Comparison of ENCODE assay signal across 1 cellular context in the genomic region with DNA sequence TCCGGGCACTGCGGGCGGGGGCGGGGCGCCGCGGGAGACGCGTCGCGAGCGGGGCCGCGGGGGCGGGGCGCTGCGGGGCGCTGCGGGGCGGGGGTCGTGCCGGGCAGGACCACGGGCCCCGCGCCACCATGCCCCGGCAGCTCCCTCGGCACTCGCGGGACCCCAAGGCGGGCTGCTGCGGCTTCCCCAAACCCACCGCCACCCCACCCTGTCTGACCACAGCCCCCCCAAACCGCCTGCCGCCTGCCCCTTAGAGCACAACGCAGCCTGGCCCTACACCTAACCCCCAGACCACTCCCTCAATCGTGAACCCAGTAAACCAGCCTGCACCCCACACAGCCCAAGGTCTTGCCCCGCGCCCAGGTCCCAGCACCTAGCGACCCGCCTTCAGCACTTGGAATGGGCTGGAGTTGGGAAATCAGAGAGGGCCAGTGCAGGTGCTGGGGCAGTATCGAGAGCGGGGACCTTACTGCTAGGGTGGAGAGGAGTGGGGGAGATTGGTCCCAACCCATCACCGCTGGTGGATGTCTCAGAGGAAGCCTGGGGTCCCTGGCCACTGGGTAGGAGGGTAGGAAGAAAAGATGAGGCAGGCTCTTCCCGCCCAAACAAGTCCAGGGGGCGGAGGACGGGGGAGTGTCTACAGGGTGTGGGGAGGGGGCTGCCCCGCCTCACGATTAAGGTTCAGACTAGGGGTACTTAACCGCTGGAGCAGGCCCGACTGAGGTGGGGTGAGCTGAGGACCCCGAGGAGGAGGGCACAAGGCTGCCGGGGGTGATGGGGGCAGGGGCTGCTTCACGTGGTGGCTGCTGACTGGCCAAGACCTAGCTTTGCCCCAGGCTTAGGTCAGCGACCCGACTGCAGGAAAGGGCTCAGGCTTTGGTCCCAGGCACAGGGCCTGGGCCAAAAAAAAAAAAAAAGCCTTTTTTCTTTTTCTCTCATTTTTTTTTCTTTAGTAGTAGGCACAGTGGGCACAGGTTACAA.
TF ChIP-seq lines count a peak whose summit lies in the region.

No MANE protein-coding gene starts in this region.

TF ChIP-seq in HepG2, 621 proteins besides CTCF, POLR2A, EP300 and RAD21 (continued from another document and continues in another):
- TF ChIP-seq, protein P1, sequence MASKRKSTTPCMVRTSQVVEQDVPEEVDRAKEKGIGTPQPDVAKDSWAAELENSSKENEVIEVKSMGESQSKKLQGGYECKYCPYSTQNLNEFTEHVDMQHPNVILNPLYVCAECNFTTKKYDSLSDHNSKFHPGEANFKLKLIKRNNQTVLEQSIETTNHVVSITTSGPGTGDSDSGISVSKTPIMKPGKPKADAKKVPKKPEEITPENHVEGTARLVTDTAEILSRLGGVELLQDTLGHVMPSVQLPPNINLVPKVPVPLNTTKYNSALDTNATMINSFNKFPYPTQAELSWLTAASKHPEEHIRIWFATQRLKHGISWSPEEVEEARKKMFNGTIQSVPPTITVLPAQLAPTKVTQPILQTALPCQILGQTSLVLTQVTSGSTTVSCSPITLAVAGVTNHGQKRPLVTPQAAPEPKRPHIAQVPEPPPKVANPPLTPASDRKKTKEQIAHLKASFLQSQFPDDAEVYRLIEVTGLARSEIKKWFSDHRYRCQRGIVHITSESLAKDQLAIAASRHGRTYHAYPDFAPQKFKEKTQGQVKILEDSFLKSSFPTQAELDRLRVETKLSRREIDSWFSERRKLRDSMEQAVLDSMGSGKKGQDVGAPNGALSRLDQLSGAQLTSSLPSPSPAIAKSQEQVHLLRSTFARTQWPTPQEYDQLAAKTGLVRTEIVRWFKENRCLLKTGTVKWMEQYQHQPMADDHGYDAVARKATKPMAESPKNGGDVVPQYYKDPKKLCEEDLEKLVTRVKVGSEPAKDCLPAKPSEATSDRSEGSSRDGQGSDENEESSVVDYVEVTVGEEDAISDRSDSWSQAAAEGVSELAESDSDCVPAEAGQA (IDR thresholded peaks at IDR 0.05; ENCODE audit: low read depth) = 0 out of 2 replicates have a peak, but pooled peaks have one; percentile 20
- TF ChIP-seq, protein P1 (CRISPR knock-in tag; IDR thresholded peaks at IDR 0.05; ENCODE audit: borderline replicate concordance) = no peak
- TF ChIP-seq CEBPB (IDR thresholded peaks at IDR 0.05; ENCODE audit: borderline replicate concordance, low read depth, low read length) (0 out of 2 replicates have a peak, but pooled peaks have one; percentile 25), SMAD3 (CRISPR knock-in tag; IDR thresholded peaks at IDR 0.05) (no peak), RFX1 (IDR thresholded peaks at IDR 0.05) (no peak), ZNF891 (CRISPR knock-in tag; IDR thresholded peaks at IDR 0.05) (no peak), SSRP1 (CRISPR knock-in tag; IDR thresholded peaks at IDR 0.05) (no peak), POLR2AphosphoS2 (IDR thresholded peaks at IDR 0.05; ENCODE audit: low read depth, low read length) (no peak), KDM3A (CRISPR knock-in tag; IDR thresholded peaks at IDR 0.05; ENCODE audit: low read depth) (no peak), TGIF2 (CRISPR knock-in tag; IDR thresholded peaks at IDR 0.05) (no peak), CBX1 (IDR thresholded peaks at IDR 0.05; ENCODE audit: low read depth) (no peak), ZNF652 (CRISPR knock-in tag; IDR thresholded peaks at IDR 0.05; ENCODE audit: borderline replicate concordance, low read depth) (no peak), ZNF543 (CRISPR knock-in tag; IDR thresholded peaks at IDR 0.05) (0 out of 2 replicates have a peak, but pooled peaks have one; percentile 11), AGO1 (IDR thresholded peaks at IDR 0.05; ENCODE audit: low read depth, low read length, poor library complexity, severe bottlenecking) (peak; percentile 3), MED8 (CRISPR knock-in tag; IDR thresholded peaks at IDR 0.05; ENCODE audit: insufficient replicate concordance) (no peak), CBX5 (CRISPR knock-in tag; IDR thresholded peaks at IDR 0.05; ENCODE audit: borderline replicate concordance) (no peak), ZNF260 (CRISPR knock-in tag; IDR thresholded peaks at IDR 0.05; ENCODE audit: borderline replicate concordance, low read depth) (no peak), ZNF776 (CRISPR knock-in tag; IDR thresholded peaks at IDR 0.05) (no peak), KDM1A (CRISPR knock-in tag; IDR thresholded peaks at IDR 0.05) (no peak), ZNF264 (CRISPR knock-in tag; IDR thresholded peaks at IDR 0.05) (no peak), FOXA1 (IDR thresholded peaks at IDR 0.05) (no peak), FOXA1 (CRISPR knock-in tag; IDR thresholded peaks at IDR 0.05) (no peak), MYC (CRISPR knock-in tag; IDR thresholded peaks at IDR 0.05; ENCODE audit: borderline replicate concordance) (peak; percentile 48; the same call in 1 of the 2 replicates), ZNF430 (CRISPR knock-in tag; IDR thresholded peaks at IDR 0.05) (no peak), ZNF263 (CRISPR knock-in tag; IDR thresholded peaks at IDR 0.05) (no peak), ZNF549 (CRISPR knock-in tag; IDR thresholded peaks at IDR 0.05) (no peak), HDAC2 (CRISPR knock-in tag; IDR thresholded peaks at IDR 0.05) (no peak), ARNT2 (CRISPR knock-in tag; IDR thresholded peaks at IDR 0.05; ENCODE audit: low read depth) (no peak), BRCA1 (CRISPR knock-in tag; IDR thresholded peaks at IDR 0.05) (no peak), JUND (CRISPR knock-in tag; IDR thresholded peaks at IDR 0.05) (no peak), NKX3-1 (CRISPR knock-in tag; IDR thresholded peaks at IDR 0.05) (no peak), ETV5 (CRISPR knock-in tag; IDR thresholded peaks at IDR 0.05; ENCODE audit: borderline replicate concordance) (no peak), ZNF83 (CRISPR knock-in tag; IDR thresholded peaks at IDR 0.05; ENCODE audit: borderline replicate concordance) (0 out of 2 replicates have a peak, but pooled peaks have one; percentile 11), TEAD3 (CRISPR knock-in tag; optimal IDR thresholded peaks at IDR 0.05; ENCODE audit: borderline replicate concordance) (no peak), HNF4A (CRISPR knock-in tag; IDR thresholded peaks at IDR 0.05) (no peak; the same call in 1 of the 2 replicates), MED1 (CRISPR knock-in tag; IDR thresholded peaks at IDR 0.05) (no peak; the same call in 1 of the 2 replicates), ZNF75D (CRISPR knock-in tag; IDR thresholded peaks at IDR 0.05; ENCODE audit: borderline replicate concordance) (no peak), ZNF577 (CRISPR knock-in tag; IDR thresholded peaks at IDR 0.05; ENCODE audit: borderline replicate concordance, low read depth) (no peak), SMYD3 (CRISPR knock-in tag; IDR thresholded peaks at IDR 0.05) (no peak), ZNF746 (CRISPR knock-in tag; IDR thresholded peaks at IDR 0.05) (no peak)
- TF ChIP-seq, protein P2, sequence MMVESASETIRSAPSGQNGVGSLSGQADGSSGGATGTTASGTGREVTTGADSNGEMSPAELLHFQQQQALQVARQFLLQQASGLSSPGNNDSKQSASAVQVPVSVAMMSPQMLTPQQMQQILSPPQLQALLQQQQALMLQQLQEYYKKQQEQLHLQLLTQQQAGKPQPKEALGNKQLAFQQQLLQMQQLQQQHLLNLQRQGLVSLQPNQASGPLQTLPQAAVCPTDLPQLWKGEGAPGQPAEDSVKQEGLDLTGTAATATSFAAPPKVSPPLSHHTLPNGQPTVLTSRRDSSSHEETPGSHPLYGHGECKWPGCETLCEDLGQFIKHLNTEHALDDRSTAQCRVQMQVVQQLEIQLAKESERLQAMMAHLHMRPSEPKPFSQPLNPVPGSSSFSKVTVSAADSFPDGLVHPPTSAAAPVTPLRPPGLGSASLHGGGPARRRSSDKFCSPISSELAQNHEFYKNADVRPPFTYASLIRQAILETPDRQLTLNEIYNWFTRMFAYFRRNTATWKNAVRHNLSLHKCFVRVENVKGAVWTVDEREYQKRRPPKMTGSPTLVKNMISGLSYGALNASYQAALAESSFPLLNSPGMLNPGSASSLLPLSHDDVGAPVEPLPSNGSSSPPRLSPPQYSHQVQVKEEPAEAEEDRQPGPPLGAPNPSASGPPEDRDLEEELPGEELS (CRISPR knock-in tag; IDR thresholded peaks at IDR 0.05) = no peak
- TF ChIP-seq, protein P3, sequence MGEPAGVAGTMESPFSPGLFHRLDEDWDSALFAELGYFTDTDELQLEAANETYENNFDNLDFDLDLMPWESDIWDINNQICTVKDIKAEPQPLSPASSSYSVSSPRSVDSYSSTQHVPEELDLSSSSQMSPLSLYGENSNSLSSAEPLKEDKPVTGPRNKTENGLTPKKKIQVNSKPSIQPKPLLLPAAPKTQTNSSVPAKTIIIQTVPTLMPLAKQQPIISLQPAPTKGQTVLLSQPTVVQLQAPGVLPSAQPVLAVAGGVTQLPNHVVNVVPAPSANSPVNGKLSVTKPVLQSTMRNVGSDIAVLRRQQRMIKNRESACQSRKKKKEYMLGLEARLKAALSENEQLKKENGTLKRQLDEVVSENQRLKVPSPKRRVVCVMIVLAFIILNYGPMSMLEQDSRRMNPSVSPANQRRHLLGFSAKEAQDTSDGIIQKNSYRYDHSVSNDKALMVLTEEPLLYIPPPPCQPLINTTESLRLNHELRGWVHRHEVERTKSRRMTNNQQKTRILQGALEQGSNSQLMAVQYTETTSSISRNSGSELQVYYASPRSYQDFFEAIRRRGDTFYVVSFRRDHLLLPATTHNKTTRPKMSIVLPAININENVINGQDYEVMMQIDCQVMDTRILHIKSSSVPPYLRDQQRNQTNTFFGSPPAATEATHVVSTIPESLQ (CRISPR knock-in tag; conservative IDR thresholded peaks at IDR 0.05) = no peak
- TF ChIP-seq, protein P4, sequence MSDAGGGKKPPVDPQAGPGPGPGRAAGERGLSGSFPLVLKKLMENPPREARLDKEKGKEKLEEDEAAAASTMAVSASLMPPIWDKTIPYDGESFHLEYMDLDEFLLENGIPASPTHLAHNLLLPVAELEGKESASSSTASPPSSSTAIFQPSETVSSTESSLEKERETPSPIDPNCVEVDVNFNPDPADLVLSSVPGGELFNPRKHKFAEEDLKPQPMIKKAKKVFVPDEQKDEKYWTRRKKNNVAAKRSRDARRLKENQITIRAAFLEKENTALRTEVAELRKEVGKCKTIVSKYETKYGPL (CRISPR knock-in tag; IDR thresholded peaks at IDR 0.05) = no peak
- TF ChIP-seq, protein P5, sequence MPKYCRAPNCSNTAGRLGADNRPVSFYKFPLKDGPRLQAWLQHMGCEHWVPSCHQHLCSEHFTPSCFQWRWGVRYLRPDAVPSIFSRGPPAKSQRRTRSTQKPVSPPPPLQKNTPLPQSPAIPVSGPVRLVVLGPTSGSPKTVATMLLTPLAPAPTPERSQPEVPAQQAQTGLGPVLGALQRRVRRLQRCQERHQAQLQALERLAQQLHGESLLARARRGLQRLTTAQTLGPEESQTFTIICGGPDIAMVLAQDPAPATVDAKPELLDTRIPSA (CRISPR knock-in tag; IDR thresholded peaks at IDR 0.05; ENCODE audit: borderline replicate concordance) = no peak
- TF ChIP-seq, protein P6, sequence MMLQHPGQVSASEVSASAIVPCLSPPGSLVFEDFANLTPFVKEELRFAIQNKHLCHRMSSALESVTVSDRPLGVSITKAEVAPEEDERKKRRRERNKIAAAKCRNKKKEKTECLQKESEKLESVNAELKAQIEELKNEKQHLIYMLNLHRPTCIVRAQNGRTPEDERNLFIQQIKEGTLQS (CRISPR knock-in tag; IDR thresholded peaks at IDR 0.05) = no peak
- TF ChIP-seq, protein P7, sequence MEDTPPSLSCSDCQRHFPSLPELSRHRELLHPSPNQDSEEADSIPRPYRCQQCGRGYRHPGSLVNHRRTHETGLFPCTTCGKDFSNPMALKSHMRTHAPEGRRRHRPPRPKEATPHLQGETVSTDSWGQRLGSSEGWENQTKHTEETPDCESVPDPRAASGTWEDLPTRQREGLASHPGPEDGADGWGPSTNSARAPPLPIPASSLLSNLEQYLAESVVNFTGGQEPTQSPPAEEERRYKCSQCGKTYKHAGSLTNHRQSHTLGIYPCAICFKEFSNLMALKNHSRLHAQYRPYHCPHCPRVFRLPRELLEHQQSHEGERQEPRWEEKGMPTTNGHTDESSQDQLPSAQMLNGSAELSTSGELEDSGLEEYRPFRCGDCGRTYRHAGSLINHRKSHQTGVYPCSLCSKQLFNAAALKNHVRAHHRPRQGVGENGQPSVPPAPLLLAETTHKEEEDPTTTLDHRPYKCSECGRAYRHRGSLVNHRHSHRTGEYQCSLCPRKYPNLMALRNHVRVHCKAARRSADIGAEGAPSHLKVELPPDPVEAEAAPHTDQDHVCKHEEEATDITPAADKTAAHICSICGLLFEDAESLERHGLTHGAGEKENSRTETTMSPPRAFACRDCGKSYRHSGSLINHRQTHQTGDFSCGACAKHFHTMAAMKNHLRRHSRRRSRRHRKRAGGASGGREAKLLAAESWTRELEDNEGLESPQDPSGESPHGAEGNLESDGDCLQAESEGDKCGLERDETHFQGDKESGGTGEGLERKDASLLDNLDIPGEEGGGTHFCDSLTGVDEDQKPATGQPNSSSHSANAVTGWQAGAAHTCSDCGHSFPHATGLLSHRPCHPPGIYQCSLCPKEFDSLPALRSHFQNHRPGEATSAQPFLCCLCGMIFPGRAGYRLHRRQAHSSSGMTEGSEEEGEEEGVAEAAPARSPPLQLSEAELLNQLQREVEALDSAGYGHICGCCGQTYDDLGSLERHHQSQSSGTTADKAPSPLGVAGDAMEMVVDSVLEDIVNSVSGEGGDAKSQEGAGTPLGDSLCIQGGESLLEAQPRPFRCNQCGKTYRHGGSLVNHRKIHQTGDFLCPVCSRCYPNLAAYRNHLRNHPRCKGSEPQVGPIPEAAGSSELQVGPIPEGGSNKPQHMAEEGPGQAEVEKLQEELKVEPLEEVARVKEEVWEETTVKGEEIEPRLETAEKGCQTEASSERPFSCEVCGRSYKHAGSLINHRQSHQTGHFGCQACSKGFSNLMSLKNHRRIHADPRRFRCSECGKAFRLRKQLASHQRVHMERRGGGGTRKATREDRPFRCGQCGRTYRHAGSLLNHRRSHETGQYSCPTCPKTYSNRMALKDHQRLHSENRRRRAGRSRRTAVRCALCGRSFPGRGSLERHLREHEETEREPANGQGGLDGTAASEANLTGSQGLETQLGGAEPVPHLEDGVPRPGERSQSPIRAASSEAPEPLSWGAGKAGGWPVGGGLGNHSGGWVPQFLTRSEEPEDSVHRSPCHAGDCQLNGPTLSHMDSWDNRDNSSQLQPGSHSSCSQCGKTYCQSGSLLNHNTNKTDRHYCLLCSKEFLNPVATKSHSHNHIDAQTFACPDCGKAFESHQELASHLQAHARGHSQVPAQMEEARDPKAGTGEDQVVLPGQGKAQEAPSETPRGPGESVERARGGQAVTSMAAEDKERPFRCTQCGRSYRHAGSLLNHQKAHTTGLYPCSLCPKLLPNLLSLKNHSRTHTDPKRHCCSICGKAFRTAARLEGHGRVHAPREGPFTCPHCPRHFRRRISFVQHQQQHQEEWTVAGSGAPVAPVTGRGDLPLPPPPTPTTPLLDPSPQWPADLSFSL (CRISPR knock-in tag; IDR thresholded peaks at IDR 0.05) = no peak
